In the genomic region with DNA sequence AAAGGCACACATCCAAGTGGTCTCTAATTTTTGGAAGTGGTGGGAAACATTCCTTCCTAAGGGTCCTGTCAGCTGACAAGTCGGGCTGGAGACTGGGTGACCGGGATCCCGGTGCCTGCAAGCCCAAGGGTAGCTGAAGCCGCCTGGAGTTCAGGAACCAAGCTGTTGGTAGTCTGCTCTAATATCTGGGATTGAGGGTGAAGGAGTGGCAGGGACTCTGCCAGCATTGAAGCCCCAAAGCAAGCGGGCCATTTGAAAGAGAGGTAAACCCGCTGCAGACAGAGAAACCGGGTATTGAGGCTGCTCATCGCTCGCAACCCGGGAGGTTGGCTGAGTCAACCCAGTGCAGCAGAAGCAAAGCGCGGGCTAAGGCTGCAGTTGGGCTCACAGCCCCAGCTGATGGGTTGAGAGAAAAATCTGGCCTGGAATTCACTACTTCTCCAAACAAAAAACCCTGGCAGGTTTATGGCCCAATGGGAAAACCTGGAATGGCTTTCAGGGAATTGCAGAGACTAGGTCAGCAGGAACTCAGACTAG, we compare ENCODE assay signal across 1 cellular context.
TF ChIP-seq lines count a peak whose summit lies in the region.

No MANE protein-coding gene starts in this region.

TF ChIP-seq in SK-N-SH, 30 proteins besides CTCF, POLR2A, EP300 and RAD21 (continued from another document):
- TF ChIP-seq, protein P1, sequence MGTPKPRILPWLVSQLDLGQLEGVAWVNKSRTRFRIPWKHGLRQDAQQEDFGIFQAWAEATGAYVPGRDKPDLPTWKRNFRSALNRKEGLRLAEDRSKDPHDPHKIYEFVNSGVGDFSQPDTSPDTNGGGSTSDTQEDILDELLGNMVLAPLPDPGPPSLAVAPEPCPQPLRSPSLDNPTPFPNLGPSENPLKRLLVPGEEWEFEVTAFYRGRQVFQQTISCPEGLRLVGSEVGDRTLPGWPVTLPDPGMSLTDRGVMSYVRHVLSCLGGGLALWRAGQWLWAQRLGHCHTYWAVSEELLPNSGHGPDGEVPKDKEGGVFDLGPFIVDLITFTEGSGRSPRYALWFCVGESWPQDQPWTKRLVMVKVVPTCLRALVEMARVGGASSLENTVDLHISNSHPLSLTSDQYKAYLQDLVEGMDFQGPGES (IDR thresholded peaks at IDR 0.05; ENCODE audit: low read depth, low read length), result 0 out of 2 replicates have a peak, but pooled peaks have one; percentile 15
- TF ChIP-seq YY1 (IDR thresholded peaks at IDR 0.05; ENCODE audit: low read depth) (peak; percentile 82), NFIC (IDR thresholded peaks at IDR 0.05; ENCODE audit: borderline replicate concordance) (peak; percentile 66; the same call in 1 of the 2 replicates), ELF1 (IDR thresholded peaks at IDR 0.05) (no peak), GABPA (IDR thresholded peaks at IDR 0.05; ENCODE audit: low read depth) (no peak), JUND (IDR thresholded peaks at IDR 0.05) (peak; percentile 97), SMC3 (IDR thresholded peaks at IDR 0.05; ENCODE audit: low read depth, low read length) (no peak), POLR2AphosphoS5 (IDR thresholded peaks at IDR 0.05; ENCODE audit: low read depth, low read length) (peak; percentile 32; the same call in 1 of the 2 replicates), FOSL2 (IDR thresholded peaks at IDR 0.05; ENCODE audit: borderline replicate concordance, low read depth) (peak; percentile 63; the same call in 1 of the 2 replicates)
- TF ChIP-seq, protein P2, sequence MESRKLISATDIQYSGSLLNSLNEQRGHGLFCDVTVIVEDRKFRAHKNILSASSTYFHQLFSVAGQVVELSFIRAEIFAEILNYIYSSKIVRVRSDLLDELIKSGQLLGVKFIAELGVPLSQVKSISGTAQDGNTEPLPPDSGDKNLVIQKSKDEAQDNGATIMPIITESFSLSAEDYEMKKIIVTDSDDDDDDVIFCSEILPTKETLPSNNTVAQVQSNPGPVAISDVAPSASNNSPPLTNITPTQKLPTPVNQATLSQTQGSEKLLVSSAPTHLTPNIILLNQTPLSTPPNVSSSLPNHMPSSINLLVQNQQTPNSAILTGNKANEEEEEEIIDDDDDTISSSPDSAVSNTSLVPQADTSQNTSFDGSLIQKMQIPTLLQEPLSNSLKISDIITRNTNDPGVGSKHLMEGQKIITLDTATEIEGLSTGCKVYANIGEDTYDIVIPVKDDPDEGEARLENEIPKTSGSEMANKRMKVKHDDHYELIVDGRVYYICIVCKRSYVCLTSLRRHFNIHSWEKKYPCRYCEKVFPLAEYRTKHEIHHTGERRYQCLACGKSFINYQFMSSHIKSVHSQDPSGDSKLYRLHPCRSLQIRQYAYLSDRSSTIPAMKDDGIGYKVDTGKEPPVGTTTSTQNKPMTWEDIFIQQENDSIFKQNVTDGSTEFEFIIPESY (IDR thresholded peaks at IDR 0.05; ENCODE audit: borderline replicate concordance, low read depth), result no peak
- TF ChIP-seq, protein P3, sequence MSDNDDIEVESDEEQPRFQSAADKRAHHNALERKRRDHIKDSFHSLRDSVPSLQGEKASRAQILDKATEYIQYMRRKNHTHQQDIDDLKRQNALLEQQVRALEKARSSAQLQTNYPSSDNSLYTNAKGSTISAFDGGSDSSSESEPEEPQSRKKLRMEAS (IDR thresholded peaks at IDR 0.05; ENCODE audit: low read depth), result peak; percentile 70
